8 cellular contexts compared by ENCODE assay signal in genomic region chr14:73825551-73826188, GRCh38. TPM values are rescaled to one million over a fixed set of nuclear protein-coding genes. Genes with fewer than 3 reads are reported as not detected.
DNase-seq lines count a peak whose midpoint lies in the region; TF ChIP-seq lines count a peak whose summit lies in the region.

No MANE protein-coding gene starts in this region.

- TF ChIP-seq POLR2A in NB4 (IDR thresholded peaks at IDR 0.05; ENCODE audit: extremely low read depth, insufficient read length) (no peak), transverse colon (IDR thresholded peaks at IDR 0.05) (no peak)

- H3K79me2 ChIP-seq in parathyroid adenoma, result no peaks in the 10 kb centered on the region

- DNase-seq in AG08395 (ENCODE audit: low spot score) (peak; percentile 90), GM19238 (ENCODE audit: insufficient read length, low spot score) (peak; percentile 77), NB4 (ENCODE audit: low read depth) (peak; percentile 81), SK-N-DZ (ENCODE audit: low spot score) (peak; percentile 70), glomerular endothelial cell (ENCODE audit: extremely low read depth, low read depth, low spot score) (peak; percentile 60), transverse colon (peak; percentile 94)
- DNase-seq in activated gamma-delta T cell treated with anti-CD3 and anti-CD28 coated beads, Interleukin-2, amount 50 U/mL, for 16 hours (ENCODE audit: low read depth), result peak; percentile 66

- H3K9ac ChIP-seq in parathyroid adenoma, result no peak overlapping the region

- TF ChIP-seq EP300 in transverse colon (IDR thresholded peaks at IDR 0.05; ENCODE audit: low read depth), result no peak

- H3K4me2 ChIP-seq in parathyroid adenoma (ENCODE audit: low read length), result no peak overlapping the region

- H3K9me3 ChIP-seq in parathyroid adenoma (ENCODE audit: control insufficient read depth, low read length), result no peaks in the 10 kb centered on the region
- H3K9me3 ChIP-seq in transverse colon, result no peaks in the 10 kb centered on the region

- in situ Hi-C loops in transverse colon (cut with MboI; ENCODE audit: low pct_ligation_motif_present in 1 of 4, low pct_unique_long_range_greater_than_20kb in 1 of 4, low sequenced_read_pairs in 3 of 4), result loop anchor here in 3 of 4 donors (5.0 to 25.0 kb wide), 3 partner anchors 91 to 313 kb away; no protein-coding TSS in a partner anchor

- no peaks in the 10 kb centered on the region for H3K27me3 ChIP-seq in parathyroid adenoma (ENCODE audit: control insufficient read depth, insufficient read depth, low read length)
- H3K27me3 ChIP-seq in transverse colon, result no peaks in the 10 kb centered on the region

- peaks cover 4% of the 10 kb centered on the region for H3K4me1 ChIP-seq in parathyroid adenoma
- peaks cover 6 to 22% (median 13%) of the 10 kb centered on the region in 4 donors for H3K4me1 ChIP-seq in transverse colon

- H3K27ac ChIP-seq in parathyroid adenoma (no peak overlapping the region), transverse colon (peak overlapping the region in 3 of 4 donors; percentile 18 to 40 (median 28))

- H2AFZ ChIP-seq in parathyroid adenoma, result no peak overlapping the region

- H3K36me3 ChIP-seq in parathyroid adenoma (ENCODE audit: control insufficient read depth, insufficient read depth, low read length), result no peaks in the 10 kb centered on the region
- no peaks in the 10 kb centered on the region for H3K36me3 ChIP-seq in transverse colon

- H3K4me3 ChIP-seq in NB4 (ENCODE audit: low read depth, low read length) (no peak overlapping the region), parathyroid adenoma (ENCODE audit: low read depth, low read length) (no peak overlapping the region), transverse colon (no peak overlapping the region)

- TF ChIP-seq CTCF in NB4 (IDR thresholded peaks at IDR 0.05; ENCODE audit: low read depth, low read length) (peak; percentile 96), parathyroid adenoma (IDR thresholded peaks at IDR 0.05) (peak; percentile 95), transverse colon (IDR thresholded peaks at IDR 0.05) (peak; percentile 84 to 96 (median 88))

- intact Hi-C loops in transverse colon (cut with DNase I; ENCODE audit: low total_unique reads), result loop anchor here (10.0 kb wide), 1 partner anchor 101 kb away; no protein-coding TSS in a partner anchor

- 14 to 26% methylated on average over 5 to 7 of the region's 7 CpGs for WGBS in transverse colon (ENCODE audit: low coverage in 1 of 2), 2 donors

RNA-seq across cellular contexts. Expression of gene PTGR2, which starts 26.0 kb away (rescaled TPM):
- 4.6 and 14.3 TPM in 2 replicates for polyA plus RNA-seq in SK-N-DZ (2014; cell fraction: cytosol; rRNA removed)
- 6.9 and 7.2 TPM in 2 replicates for polyA plus RNA-seq in SK-N-DZ (2014; cell fraction: nucleus; rRNA removed)
- total RNA-seq in glomerular endothelial cell (1.9 and 2.8 TPM in 2 replicates), transverse colon (10 to 100 TPM in 2 of 4 donors, 1 to 10 TPM in 2; 1.8 to 15.8 (median 10.8) TPM)
